ENCODE assay signal across 22 cellular contexts in the genomic region with DNA sequence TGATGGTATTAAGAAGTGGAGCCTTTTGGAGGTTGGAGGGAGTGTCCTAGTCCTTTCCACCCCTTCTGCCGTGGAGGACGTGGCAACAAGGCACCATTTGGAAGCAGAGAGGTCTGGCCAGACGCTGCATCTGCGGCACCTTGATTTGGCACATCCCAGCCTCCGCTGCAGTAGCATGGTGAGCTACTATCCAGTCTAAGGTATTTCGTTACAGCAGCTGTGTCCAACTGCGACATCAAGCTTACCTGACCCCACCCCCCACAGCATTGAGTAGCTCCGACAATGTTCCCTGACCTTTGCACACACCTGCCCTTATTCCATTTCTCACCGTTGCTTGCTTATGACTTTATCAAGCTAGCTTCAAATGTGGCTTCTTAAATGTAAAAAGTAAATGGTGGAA.
"Had no signal": no experiment of that assay in that cellular context is flagged by ENCODE, and none has a peak within 500 bp of the region (broad histone marks: within the 10 kb centered on the region; RNA-seq: fewer than 3 reads in every experiment).

No MANE protein-coding gene starts in this region.

- H3K4me3 Mint-ChIP-seq: activated CD4-positive, alpha-beta memory T cell treated with anti-CD3 and anti-CD28 coated beads for 36 hours; brain; dendritic cell treated with granulocyte-macrophage colony-stimulating factor and Interleukin-4, amounts not matched to agents 40 ng/mL and 50 ng/mL, for 4 days; effector memory CD8-positive, alpha-beta T cell; naive thymus-derived CD4-positive, alpha-beta T cell; neural progenitor cell; stimulated activated naive CD8-positive, alpha-beta T cell treated with anti-CD3 and anti-CD28 coated beads, Interleukin-15, amount 100 ng/mL, for 72 hours had no signal

- H3K9ac ChIP-seq: neural progenitor cell had no signal

- ATAC-seq: effector memory CD8-positive, alpha-beta T cell; esophagus mucosa; naive thymus-derived CD4-positive, alpha-beta T cell had no signal

- H2AFZ ChIP-seq: neural progenitor cell had no signal

- H3K27ac Mint-ChIP-seq: activated CD4-positive, alpha-beta memory T cell treated with anti-CD3 and anti-CD28 coated beads for 36 hours; dendritic cell treated with granulocyte-macrophage colony-stimulating factor and Interleukin-4, amounts not matched to agents 40 ng/mL and 50 ng/mL, for 4 days; neural progenitor cell had no signal

- H3K4me2 ChIP-seq: neural progenitor cell had no signal

- H3K4me3 ChIP-seq: neural progenitor cell, tibial artery, uterus had no signal

- H3K9me3 Mint-ChIP-seq: effector memory CD8-positive, alpha-beta T cell had no signal

- H3K27ac ChIP-seq: neural progenitor cell, tibial artery, uterus had no signal

- DNase-seq: activated CD4-positive, alpha-beta memory T cell treated with anti-CD3 and anti-CD28 coated beads for 36 hours; activated CD4-positive, alpha-beta T cell treated with anti-CD3 and anti-CD28 coated beads for 48 hours; activated gamma-delta T cell; activated naive CD4-positive, alpha-beta T cell treated with anti-CD3 and anti-CD28 coated beads, Interleukin-2, amount 50 U/mL, for 16 hours; anterior cingulate cortex; effector memory CD8-positive, alpha-beta T cell; glutamatergic neuron; hypothalamus; mesenchymal stem cell; naive thymus-derived CD4-positive, alpha-beta T cell; posterior cingulate gyrus; retina; stimulated activated CD4-positive, alpha-beta T cell treated with anti-CD3 and anti-CD28 coated beads, Interleukin-4, amount 100 ng/mL, for 4 hours; tibial artery; uterus had no signal

- H3K27me3 ChIP-seq: neural progenitor cell, tibial artery, uterus had no signal

- H3K36me3 ChIP-seq: neural progenitor cell, uterus had no signal

- FAIRE-seq: endothelial cell of umbilical vein, frontal cortex had no signal

- H3K4me1 Mint-ChIP-seq: neural progenitor cell had no signal

- H3K9me3 ChIP-seq: uterus had no signal

- H3K4me1 ChIP-seq: uterus had no signal
